ENCODE assay signal across 22 cellular contexts in the genomic region with DNA sequence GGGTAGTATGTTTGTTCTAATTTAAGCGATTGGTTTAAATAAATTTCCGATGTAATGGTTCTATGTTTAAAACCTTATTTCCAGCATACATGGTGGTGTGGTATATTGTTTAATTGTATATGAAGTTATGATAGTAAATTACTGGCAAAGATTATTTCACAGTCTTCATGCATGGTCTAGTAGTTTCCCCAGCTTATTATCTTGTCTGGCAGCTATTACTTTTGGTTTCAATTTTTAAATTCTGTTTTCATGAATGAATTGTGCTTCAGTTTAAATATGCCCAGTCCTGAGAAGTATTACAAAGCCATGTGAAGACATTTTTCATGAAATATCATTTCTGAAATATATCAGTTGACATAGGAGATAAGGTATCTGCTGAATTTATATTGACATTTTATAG.
"Had no signal": no experiment of that assay in that cellular context is flagged by ENCODE, and none has a peak within 500 bp of the region (broad histone marks: within the 10 kb centered on the region; RNA-seq: fewer than 3 reads in every experiment).

No MANE protein-coding gene starts in this region.

- H3K27me3 ChIP-seq: body of pancreas, right lobe of liver, thyroid gland, upper lobe of right lung had no signal

- FAIRE-seq: endometrium, kidney, TTC549 had no signal

- H3K27ac ChIP-seq: body of pancreas, lower lobe of right lung, right lobe of liver, skin epidermis, thyroid gland, upper lobe of right lung had no signal

- DNase-seq: activated CD4-positive, alpha-beta T cell treated with anti-CD3 and anti-CD28 coated beads, Interleukin-2, amount 50 U/mL, for 4 hours; activated effector memory CD4-positive, alpha-beta T cell treated with Interleukin-2 at 50 U/mL for 16 hours; activated naive CD4-positive, alpha-beta T cell treated with anti-CD3 and anti-CD28 coated beads, Interleukin-2, amount 10 ng/mL, durations not matched to agents 7 days and 5 days; activated naive CD8-positive, alpha-beta T cell treated with anti-CD3 and anti-CD28 coated beads, Interleukin-2, amount 50 U/mL, for 24 hours; activated T-cell treated with anti-CD3 and anti-CD28 coated beads, Interleukin-2, amount 50 U/mL, for 72 hours; body of pancreas; erythroblast; foreskin fibroblast; kidney; lower lobe of right lung; mesendoderm; mucosa of descending colon; posterior cingulate gyrus; right lobe of liver; stimulated activated CD4-positive, alpha-beta T cell treated with anti-CD3 and anti-CD28 coated beads, Interleukin-1b, Interleukin-23, amount 100 ng/mL, for 48 hours; substantia nigra; thyroid gland; upper lobe of right lung had no signal

- H3K9me3 ChIP-seq: body of pancreas, lower lobe of right lung, mucosa of descending colon, right lobe of liver, thyroid gland, upper lobe of right lung had no signal

- H3K4me3 ChIP-seq: body of pancreas, lower lobe of right lung, mucosa of descending colon, right lobe of liver, skin epidermis, thyroid gland, upper lobe of right lung had no signal

- H3K4me1 ChIP-seq: right lobe of liver, thyroid gland had no signal

- ATAC-seq: activated naive CD8-positive, alpha-beta T cell treated with anti-CD3 and anti-CD28 coated beads, Interleukin-2, amount 50 U/mL, for 24 hours; activated T-cell treated with anti-CD3 and anti-CD28 coated beads, Interleukin-2, amount 50 U/mL, for 72 hours; body of pancreas; left lobe of liver; lower lobe of right lung; mucosa of descending colon; right lobe of liver; upper lobe of right lung had no signal
